In the genomic region with DNA sequence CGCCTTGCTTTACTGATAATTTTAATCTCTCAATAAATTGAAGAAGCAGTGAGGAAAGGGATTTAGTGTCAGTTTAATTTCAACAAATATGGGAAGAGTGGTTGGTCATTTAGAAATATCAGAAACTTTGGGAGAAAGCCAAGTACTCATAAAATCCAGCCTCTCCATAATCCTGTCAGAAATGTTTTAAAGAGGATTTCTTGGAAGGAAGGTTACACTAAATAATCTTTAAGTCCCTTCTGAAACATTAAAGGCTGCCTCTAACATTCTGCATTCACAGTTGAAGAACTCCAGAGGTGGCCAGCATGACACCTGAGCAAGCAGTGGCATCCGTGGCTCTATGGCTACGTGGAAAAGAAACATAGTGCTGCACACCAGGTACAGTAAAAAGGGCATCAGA, we compare ENCODE assay signal across 24 cellular contexts.
"Had no signal": no experiment of that assay in that cellular context is flagged by ENCODE, and none has a peak within 500 bp of the region (broad histone marks: within the 10 kb centered on the region; RNA-seq: fewer than 3 reads in every experiment).

No MANE protein-coding gene starts in this region.

- H3K4me1 ChIP-seq: left lung, pancreas, right atrium auricular region, thyroid gland, vagina had no signal

- H3K4me3 Mint-ChIP-seq: naive thymus-derived CD8-positive, alpha-beta T cell; neural crest cell; stimulated activated effector memory CD8-positive, alpha-beta T cell treated with anti-CD3 and anti-CD28 coated beads, Interleukin-12 subunit alpha, Interleukin-12 subunit beta, amount 100 ng/mL, for 72 hours had no signal

- DNase-seq: dorsolateral prefrontal cortex; effector CD4-positive, alpha-beta T cell; foreskin fibroblast; heart left ventricle; kidney; left lung; mesenchymal stem cell; midbrain; naive thymus-derived CD8-positive, alpha-beta T cell; pancreas; stimulated activated CD4-positive, alpha-beta T cell treated with anti-CD3 and anti-CD28 coated beads, Interleukin-2, amount 100 ng/mL, for 24 hours; stimulated activated CD4-positive, alpha-beta T cell treated with anti-CD3 and anti-CD28 coated beads, Interleukin-4, amount 100 ng/mL, for 24 hours; stimulated activated naive CD4-positive, alpha-beta T cell treated with Interleukin-2 at 50 U/mL for 16 hours; stomach; thyroid gland; trophoblast cell had no signal

- H3K9me3 Mint-ChIP-seq: naive thymus-derived CD8-positive, alpha-beta T cell; neural crest cell; stimulated activated effector memory CD8-positive, alpha-beta T cell treated with anti-CD3 and anti-CD28 coated beads, Interleukin-12 subunit alpha, Interleukin-12 subunit beta, amount 100 ng/mL, for 72 hours had no signal

- H3K36me3 Mint-ChIP-seq: naive thymus-derived CD8-positive, alpha-beta T cell; stimulated activated effector memory CD8-positive, alpha-beta T cell treated with anti-CD3 and anti-CD28 coated beads, Interleukin-12 subunit alpha, Interleukin-12 subunit beta, amount 100 ng/mL, for 72 hours had no signal

- H3K27ac Mint-ChIP-seq: naive thymus-derived CD8-positive, alpha-beta T cell; stimulated activated effector memory CD8-positive, alpha-beta T cell treated with anti-CD3 and anti-CD28 coated beads, Interleukin-12 subunit alpha, Interleukin-12 subunit beta, amount 100 ng/mL, for 72 hours had no signal

- H3K27ac ChIP-seq: dorsolateral prefrontal cortex, gastroesophageal sphincter, heart left ventricle, hepatocyte, left lung, neutrophil, pancreas, right atrium auricular region, stomach, thyroid gland, vagina had no signal

- H3K36me3 ChIP-seq: gastroesophageal sphincter, heart left ventricle, left lung, neutrophil, pancreas, right atrium auricular region, stomach, thyroid gland, vagina had no signal

- H3K4me3 ChIP-seq: dorsolateral prefrontal cortex, gastroesophageal sphincter, heart left ventricle, hepatocyte, left lung, pancreas, right atrium auricular region, stomach, thyroid gland, vagina had no signal

- H3K27me3 ChIP-seq: dorsolateral prefrontal cortex, gastroesophageal sphincter, heart left ventricle, hepatocyte, left lung, neutrophil, pancreas, right atrium auricular region, stomach, thyroid gland, vagina had no signal

- H3K4me1 Mint-ChIP-seq: naive thymus-derived CD8-positive, alpha-beta T cell; stimulated activated effector memory CD8-positive, alpha-beta T cell treated with anti-CD3 and anti-CD28 coated beads, Interleukin-12 subunit alpha, Interleukin-12 subunit beta, amount 100 ng/mL, for 72 hours had no signal

- H3K9me3 ChIP-seq: gastroesophageal sphincter, heart left ventricle, left lung, neutrophil, pancreas, right atrium auricular region, stomach, thyroid gland, vagina had no signal

- ATAC-seq: gastroesophageal sphincter; heart left ventricle; left lung; naive thymus-derived CD8-positive, alpha-beta T cell; pancreas; sciatic nerve; stimulated activated effector memory CD8-positive, alpha-beta T cell treated with anti-CD3 and anti-CD28 coated beads, Interleukin-12 subunit alpha, Interleukin-12 subunit beta, amount 100 ng/mL, for 72 hours had no signal
